10 cellular contexts compared by ENCODE assay signal in genomic region chr3:170585937-170586310, GRCh38. TPM values are rescaled to one million over a fixed set of nuclear protein-coding genes. Genes with fewer than 3 reads are reported as not detected.
DNase-seq lines count a peak whose midpoint lies in the region; ATAC-seq and TF ChIP-seq lines count a peak whose summit lies in the region.
"Had no signal": no experiment of that assay in that cellular context is flagged by ENCODE, and none has a peak within 500 bp of the region (broad histone marks: within the 10 kb centered on the region; RNA-seq: fewer than 3 reads in every experiment).

TSS of gene SLC7A14 (minus strand) at chr3:170586075. CDS start at chr3:170526936, 59,139 bp downstream.

- H3K36me3 ChIP-seq in iPS-20b (ENCODE audit: insufficient read depth, low read depth, low read length) = no peaks in the 10 kb centered on the region

- peaks cover 43% of the 10 kb centered on the region for H3K27me3 Mint-ChIP-seq in activated naive CD4-positive, alpha-beta T cell treated with anti-CD3 and anti-CD28 coated beads, Interleukin-2, amount 10 ng/mL, durations not matched to agents 7 days and 5 days
- H3K27me3 Mint-ChIP-seq in type B pancreatic cell = peaks cover 62% of the 10 kb centered on the region
- peaks cover 88% of the 10 kb centered on the region for H3K27me3 Mint-ChIP-seq in CD4-positive, alpha-beta T cell

- TF ChIP-seq CTCF in astrocyte of the spinal cord (IDR thresholded peaks at IDR 0.05; ENCODE audit: low read depth, low read length) = no peak
- TF ChIP-seq CTCF in type B pancreatic cell (conservative IDR thresholded peaks at IDR 0.05) = no peak
- no peak for TF ChIP-seq CTCF in CD4-positive, alpha-beta T cell (IDR thresholded peaks at IDR 0.05)

- no peak within 1 kb of the TSS for H3K4me3 Mint-ChIP-seq in activated naive CD4-positive, alpha-beta T cell treated with anti-CD3 and anti-CD28 coated beads, Interleukin-2, amount 10 ng/mL, durations not matched to agents 7 days and 5 days
- H3K4me3 Mint-ChIP-seq in type B pancreatic cell = peak within 1 kb of the TSS; percentile 84
- no peak within 1 kb of the TSS for H3K4me3 Mint-ChIP-seq in CD4-positive, alpha-beta T cell
- H3K4me3 Mint-ChIP-seq: activated B cell treated with CpG ODN at 0.5 μM for 24 hours; CD8-positive, alpha-beta T cell had no signal

- DNase-seq in activated naive CD4-positive, alpha-beta T cell treated with anti-CD3 and anti-CD28 coated beads, Interleukin-2, amount 10 ng/mL, durations not matched to agents 7 days and 5 days = no peak
- DNase-seq in activated naive CD4-positive, alpha-beta T cell treated with anti-CD3 and anti-CD28 coated beads, Interleukin-2, amount 50 U/mL, for 16 hours = no peak
- no peak for DNase-seq in astrocyte of the spinal cord (ENCODE audit: low read depth, low spot score)
- no peak for DNase-seq in type B pancreatic cell (ENCODE audit: extremely low spot score, unreplicated experiment)
- no peak for DNase-seq in ureter (ENCODE audit: low spot score)
- no peak for DNase-seq in CD4-positive, alpha-beta T cell
- DNase-seq: activated B cell treated with CpG ODN at 0.5 μM for 24 hours; CD8-positive, alpha-beta T cell had no signal

- peak within 1 kb of the TSS; percentile 40 for H3K27ac Mint-ChIP-seq in activated naive CD4-positive, alpha-beta T cell treated with anti-CD3 and anti-CD28 coated beads, Interleukin-2, amount 10 ng/mL, durations not matched to agents 7 days and 5 days
- no peak within 1 kb of the TSS for H3K27ac Mint-ChIP-seq in type B pancreatic cell
- H3K27ac Mint-ChIP-seq in CD4-positive, alpha-beta T cell = no peak within 1 kb of the TSS
- H3K27ac Mint-ChIP-seq: activated B cell treated with CpG ODN at 0.5 μM for 24 hours; CD8-positive, alpha-beta T cell had no signal

- H3K4me3 ChIP-seq in astrocyte of the spinal cord (ENCODE audit: low read depth, low read length) (peak within 1 kb of the TSS; percentile 39), iPS-20b (ENCODE audit: low read length) (peak within 1 kb of the TSS; percentile 61)

- H3K9me3 Mint-ChIP-seq in activated naive CD4-positive, alpha-beta T cell treated with anti-CD3 and anti-CD28 coated beads, Interleukin-2, amount 10 ng/mL, durations not matched to agents 7 days and 5 days = no peaks in the 10 kb centered on the region
- H3K9me3 Mint-ChIP-seq in type B pancreatic cell = no peaks in the 10 kb centered on the region
- H3K9me3 Mint-ChIP-seq in CD4-positive, alpha-beta T cell = peaks cover 8% of the 10 kb centered on the region
- H3K9me3 Mint-ChIP-seq: activated B cell treated with CpG ODN at 0.5 μM for 24 hours had no signal

- intact Hi-C loops in CD4-positive, alpha-beta T cell (cut with DNase I, micrococcal nuclease) = no loop called here

- H3K9me3 ChIP-seq in iPS-20b (ENCODE audit: insufficient read depth, low read depth, low read length) = no peaks in the 10 kb centered on the region
- H3K9me3 ChIP-seq in CD4-positive, alpha-beta T cell (ENCODE audit: control insufficient read depth, low read length) = no peaks in the 10 kb centered on the region

- CTCF ChIA-PET in activated naive CD4-positive, alpha-beta T cell treated with anti-CD3 and anti-CD28 coated beads, Interleukin-2, amount 10 ng/mL, durations not matched to agents 7 days and 5 days (lab: Charles Lee) = no interaction called here
- CTCF ChIA-PET in CD4-positive, alpha-beta T cell (lab: Charles Lee) = no interaction called here

- H3K4me1 ChIP-seq in iPS-20b (ENCODE audit: insufficient read depth, low read length) = no peaks in the 10 kb centered on the region; the same call in 1 of the 2 replicates

- no peaks in the 10 kb centered on the region for H3K4me1 Mint-ChIP-seq in activated naive CD4-positive, alpha-beta T cell treated with anti-CD3 and anti-CD28 coated beads, Interleukin-2, amount 10 ng/mL, durations not matched to agents 7 days and 5 days
- H3K4me1 Mint-ChIP-seq in type B pancreatic cell (ENCODE audit: unreplicated experiment) = no peaks in the 10 kb centered on the region
- H3K4me1 Mint-ChIP-seq in CD4-positive, alpha-beta T cell (ENCODE audit: low read depth) = no peaks in the 10 kb centered on the region
- H3K4me1 Mint-ChIP-seq: activated B cell treated with CpG ODN at 0.5 μM for 24 hours had no signal

- H3K27ac ChIP-seq in iPS-20b (ENCODE audit: low read length) = no peak within 1 kb of the TSS
- no peak within 1 kb of the TSS for H3K27ac ChIP-seq in CD4-positive, alpha-beta T cell (ENCODE audit: low read depth, low read length)

- POLR2A ChIA-PET in CD4-positive, alpha-beta T cell (lab: Charles Lee) = no interaction called here

- in situ Hi-C loops in astrocyte of the spinal cord (cut with HindIII; ENCODE audit: low sequenced_read_pairs) = no loop called here

- H3K36me3 Mint-ChIP-seq in activated naive CD4-positive, alpha-beta T cell treated with anti-CD3 and anti-CD28 coated beads, Interleukin-2, amount 10 ng/mL, durations not matched to agents 7 days and 5 days = no peaks in the 10 kb centered on the region
- no peaks in the 10 kb centered on the region for H3K36me3 Mint-ChIP-seq in type B pancreatic cell
- no peaks in the 10 kb centered on the region for H3K36me3 Mint-ChIP-seq in CD4-positive, alpha-beta T cell (ENCODE audit: low read depth)
- H3K36me3 Mint-ChIP-seq: CD8-positive, alpha-beta T cell had no signal

- no peak within 1 kb of the TSS for H3K9ac ChIP-seq in iPS-20b (ENCODE audit: low read depth, low read length)

- ATAC-seq in GM18861 (IDR thresholded peaks at IDR 0.05; ENCODE audit: unreplicated experiment) = no peak
- ATAC-seq in CD4-positive, alpha-beta T cell (ENCODE audit: poor library complexity) = no peak
- ATAC-seq: CD8-positive, alpha-beta T cell had no signal

- peaks cover 58% of the 10 kb centered on the region for H3K27me3 ChIP-seq in iPS-20b (ENCODE audit: insufficient read depth, low read length)
- peaks cover 54% of the 10 kb centered on the region for H3K27me3 ChIP-seq in CD4-positive, alpha-beta T cell (ENCODE audit: control insufficient read depth, insufficient read depth, low read length)

RNA-seq across cellular contexts. Expression of gene SLC7A14, which starts in this region (rescaled TPM):
- total RNA-seq in type B pancreatic cell (ENCODE audit: low replicate concordance) (3.3 and 13.5 TPM in 2 replicates), ureter (not detected)
- not detected for total RNA-seq in CD4-positive, alpha-beta T cell
- total RNA-seq: activated B cell treated with CpG ODN at 0.5 μM for 24 hours; CD8-positive, alpha-beta T cell had no signal
